1 cellular context compared by ENCODE assay signal in the genomic region with DNA sequence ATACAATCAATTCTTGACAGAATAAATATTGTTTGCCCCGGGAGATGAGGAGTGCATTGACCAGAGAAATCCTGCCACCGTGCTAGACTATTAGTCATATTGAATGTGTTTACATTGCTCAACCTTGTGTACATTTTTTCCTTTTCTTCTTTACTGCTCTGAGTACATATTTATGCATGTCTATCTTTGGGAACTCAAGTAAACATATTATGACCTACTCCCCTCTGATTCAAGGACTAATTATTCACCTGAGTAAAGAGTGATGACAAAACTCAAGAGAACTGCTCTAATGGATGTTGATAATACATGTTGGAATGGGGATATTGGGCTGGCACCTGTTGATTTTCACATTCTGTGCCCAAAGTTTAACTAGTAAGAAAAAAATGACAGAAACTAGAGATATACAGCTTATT.
A peak's percentile ranks its signal among the peaks of the same experiment; 100 is the strongest.
TF ChIP-seq lines count a peak whose summit lies in the region.

No MANE protein-coding gene starts in this region.

TF ChIP-seq in HepG2, 621 proteins besides CTCF, POLR2A, EP300 and RAD21 (continued from another document and continues in another):
- TF ChIP-seq PATZ1 (CRISPR knock-in tag; IDR thresholded peaks at IDR 0.05) (peak; percentile 66), NR2F6 (IDR thresholded peaks at IDR 0.05) (peak; percentile 100), NR2F6 (CRISPR knock-in tag; IDR thresholded peaks at IDR 0.05) (peak; percentile 99), SRF (IDR thresholded peaks at IDR 0.05; ENCODE audit: low read depth, low read length) (peak; percentile 70; the same call in 1 of the 2 replicates), KDM1A (CRISPR knock-in tag; IDR thresholded peaks at IDR 0.05) (peak; percentile 93), YEATS2 (CRISPR knock-in tag; IDR thresholded peaks at IDR 0.05; ENCODE audit: borderline replicate concordance) (peak; percentile 73; the same call in 1 of the 2 replicates), CREB1 (IDR thresholded peaks at IDR 0.05) (peak; percentile 70; the same call in 1 of the 2 replicates), CREB1 (CRISPR knock-in tag; IDR thresholded peaks at IDR 0.05) (peak; percentile 88), MIER3 (CRISPR knock-in tag; IDR thresholded peaks at IDR 0.05; ENCODE audit: borderline replicate concordance) (peak; percentile 99), ZNF138 (CRISPR knock-in tag; IDR thresholded peaks at IDR 0.05; ENCODE audit: low read depth) (no peak), ZNF329 (CRISPR knock-in tag; IDR thresholded peaks at IDR 0.05; ENCODE audit: low read depth) (no peak), ZNF788 (CRISPR knock-in tag; IDR thresholded peaks at IDR 0.05; ENCODE audit: borderline replicate concordance) (no peak), REPIN1 (CRISPR knock-in tag; IDR thresholded peaks at IDR 0.05; ENCODE audit: borderline replicate concordance, low read depth) (peak; percentile 81), HMGXB3 (CRISPR knock-in tag; IDR thresholded peaks at IDR 0.05; ENCODE audit: borderline replicate concordance) (peak; percentile 75), ZSCAN25 (CRISPR knock-in tag; IDR thresholded peaks at IDR 0.05) (peak; percentile 38; the same call in 1 of the 2 replicates), RCOR2 (CRISPR knock-in tag; IDR thresholded peaks at IDR 0.05) (peak; percentile 98), SRSF4 (IDR thresholded peaks at IDR 0.05; ENCODE audit: low read depth, low read length, poor library complexity, severe bottlenecking) (no peak), GZF1 (CRISPR knock-in tag; IDR thresholded peaks at IDR 0.05) (no peak), PPARG (CRISPR knock-in tag; conservative IDR thresholded peaks at IDR 0.05) (peak; percentile 99), DNMT3B (CRISPR knock-in tag; conservative IDR thresholded peaks at IDR 0.05) (peak; percentile 97), ZHX2 (IDR thresholded peaks at IDR 0.05; ENCODE audit: low read depth) (no peak), ZHX2 (CRISPR knock-in tag; IDR thresholded peaks at IDR 0.05; ENCODE audit: borderline replicate concordance) (peak; percentile 64; the same call in 1 of the 2 replicates), NKX3-1 (CRISPR knock-in tag; IDR thresholded peaks at IDR 0.05) (peak; percentile 97), ZNF180 (CRISPR knock-in tag; IDR thresholded peaks at IDR 0.05; ENCODE audit: borderline replicate concordance, low read depth) (no peak), ZNF205 (CRISPR knock-in tag; IDR thresholded peaks at IDR 0.05) (peak; percentile 97), ZSCAN9 (CRISPR knock-in tag; IDR thresholded peaks at IDR 0.05; ENCODE audit: borderline replicate concordance) (peak; percentile 96), ZBTB7A (CRISPR knock-in tag; IDR thresholded peaks at IDR 0.05) (peak; percentile 29; the same call in 1 of the 2 replicates), ZNF691 (CRISPR knock-in tag; IDR thresholded peaks at IDR 0.05; ENCODE audit: borderline replicate concordance, low read depth) (0 out of 2 replicates have a peak, but pooled peaks have one; percentile 30), ZNF30 (CRISPR knock-in tag; IDR thresholded peaks at IDR 0.05) (no peak), KAT8 (CRISPR knock-in tag; IDR thresholded peaks at IDR 0.05) (peak; percentile 84), ZNF564 (CRISPR knock-in tag; IDR thresholded peaks at IDR 0.05) (no peak), ZBTB34 (CRISPR knock-in tag; IDR thresholded peaks at IDR 0.05) (peak; percentile 69; the same call in 1 of the 2 replicates), SAP130 (CRISPR knock-in tag; IDR thresholded peaks at IDR 0.05; ENCODE audit: low read depth) (peak; percentile 83), RXRA (CRISPR knock-in tag; IDR thresholded peaks at IDR 0.05) (peak; percentile 72; the same call in 1 of the 2 replicates), ZNF24 (IDR thresholded peaks at IDR 0.05) (peak; percentile 75; the same call in 1 of the 2 replicates)
- TF ChIP-seq, protein P1, sequence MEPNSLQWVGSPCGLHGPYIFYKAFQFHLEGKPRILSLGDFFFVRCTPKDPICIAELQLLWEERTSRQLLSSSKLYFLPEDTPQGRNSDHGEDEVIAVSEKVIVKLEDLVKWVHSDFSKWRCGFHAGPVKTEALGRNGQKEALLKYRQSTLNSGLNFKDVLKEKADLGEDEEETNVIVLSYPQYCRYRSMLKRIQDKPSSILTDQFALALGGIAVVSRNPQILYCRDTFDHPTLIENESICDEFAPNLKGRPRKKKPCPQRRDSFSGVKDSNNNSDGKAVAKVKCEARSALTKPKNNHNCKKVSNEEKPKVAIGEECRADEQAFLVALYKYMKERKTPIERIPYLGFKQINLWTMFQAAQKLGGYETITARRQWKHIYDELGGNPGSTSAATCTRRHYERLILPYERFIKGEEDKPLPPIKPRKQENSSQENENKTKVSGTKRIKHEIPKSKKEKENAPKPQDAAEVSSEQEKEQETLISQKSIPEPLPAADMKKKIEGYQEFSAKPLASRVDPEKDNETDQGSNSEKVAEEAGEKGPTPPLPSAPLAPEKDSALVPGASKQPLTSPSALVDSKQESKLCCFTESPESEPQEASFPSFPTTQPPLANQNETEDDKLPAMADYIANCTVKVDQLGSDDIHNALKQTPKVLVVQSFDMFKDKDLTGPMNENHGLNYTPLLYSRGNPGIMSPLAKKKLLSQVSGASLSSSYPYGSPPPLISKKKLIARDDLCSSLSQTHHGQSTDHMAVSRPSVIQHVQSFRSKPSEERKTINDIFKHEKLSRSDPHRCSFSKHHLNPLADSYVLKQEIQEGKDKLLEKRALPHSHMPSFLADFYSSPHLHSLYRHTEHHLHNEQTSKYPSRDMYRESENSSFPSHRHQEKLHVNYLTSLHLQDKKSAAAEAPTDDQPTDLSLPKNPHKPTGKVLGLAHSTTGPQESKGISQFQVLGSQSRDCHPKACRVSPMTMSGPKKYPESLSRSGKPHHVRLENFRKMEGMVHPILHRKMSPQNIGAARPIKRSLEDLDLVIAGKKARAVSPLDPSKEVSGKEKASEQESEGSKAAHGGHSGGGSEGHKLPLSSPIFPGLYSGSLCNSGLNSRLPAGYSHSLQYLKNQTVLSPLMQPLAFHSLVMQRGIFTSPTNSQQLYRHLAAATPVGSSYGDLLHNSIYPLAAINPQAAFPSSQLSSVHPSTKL (CRISPR knock-in tag; IDR thresholded peaks at IDR 0.05), result peak; percentile 100
- TF ChIP-seq, protein P2, sequence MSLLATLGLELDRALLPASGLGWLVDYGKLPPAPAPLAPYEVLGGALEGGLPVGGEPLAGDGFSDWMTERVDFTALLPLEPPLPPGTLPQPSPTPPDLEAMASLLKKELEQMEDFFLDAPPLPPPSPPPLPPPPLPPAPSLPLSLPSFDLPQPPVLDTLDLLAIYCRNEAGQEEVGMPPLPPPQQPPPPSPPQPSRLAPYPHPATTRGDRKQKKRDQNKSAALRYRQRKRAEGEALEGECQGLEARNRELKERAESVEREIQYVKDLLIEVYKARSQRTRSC (CRISPR knock-in tag; IDR thresholded peaks at IDR 0.05; ENCODE audit: low read depth), result no peak
